Comparison of ENCODE assay signal across 8 cellular contexts in the genomic region with DNA sequence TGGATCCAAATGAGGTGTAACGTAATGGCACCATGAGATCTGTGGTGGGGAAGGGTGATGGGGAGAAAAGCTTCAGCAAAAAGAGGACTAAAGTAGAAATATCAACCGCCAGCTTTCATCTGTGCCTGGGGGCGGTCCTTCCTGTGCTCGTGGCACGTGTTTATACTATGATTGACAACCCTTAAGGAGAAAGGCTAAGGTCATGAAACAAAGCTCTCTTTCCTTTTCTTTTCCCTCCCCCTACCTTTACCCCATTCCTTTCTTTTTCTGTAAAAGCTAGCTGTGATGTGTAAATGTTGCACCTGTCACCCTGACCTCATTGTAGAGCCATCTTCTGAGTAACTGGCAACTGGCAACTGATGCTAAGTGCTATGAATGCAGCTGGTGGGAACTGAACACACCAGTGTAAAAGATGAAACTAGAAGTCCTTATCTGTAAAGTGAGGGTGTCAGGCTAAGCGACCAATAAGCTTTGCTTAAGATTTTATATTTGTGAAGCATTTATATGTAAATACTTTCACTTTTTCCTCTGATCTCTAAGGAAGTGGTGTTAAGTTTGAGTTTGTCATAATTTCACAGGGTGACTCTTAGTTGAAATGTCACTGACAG.
A peak's percentile ranks its signal among the peaks of the same experiment; 100 is the strongest.
DNase-seq lines count a peak whose midpoint lies in the region; ATAC-seq and TF ChIP-seq lines count a peak whose summit lies in the region.

No MANE protein-coding gene starts in this region.

- peak overlapping the region; percentile 99 for H3K27ac Mint-ChIP-seq in activated CD4-positive, alpha-beta T cell treated with anti-CD3 and anti-CD28 coated beads, Interleukin-2, amount 10 ng/mL, durations not matched to agents 24 days and 14 days
- H3K27ac Mint-ChIP-seq in stimulated activated naive CD8-positive, alpha-beta T cell treated with anti-CD3 and anti-CD28 coated beads, Interleukin-15, Interleukin-2, amounts not matched to agents 100 ng/mL and 50 ng/mL, for 24 hours: peak overlapping the region; percentile 100

- peaks cover 2% of the 10 kb centered on the region for H3K36me3 Mint-ChIP-seq in activated CD4-positive, alpha-beta T cell treated with anti-CD3 and anti-CD28 coated beads, Interleukin-2, amount 10 ng/mL, durations not matched to agents 24 days and 14 days (ENCODE audit: low read depth)
- no peaks in the 10 kb centered on the region for H3K36me3 Mint-ChIP-seq in stimulated activated naive CD8-positive, alpha-beta T cell treated with anti-CD3 and anti-CD28 coated beads, Interleukin-15, Interleukin-2, amounts not matched to agents 100 ng/mL and 50 ng/mL, for 24 hours (ENCODE audit: low read depth)

- H3K9me3 Mint-ChIP-seq in activated CD4-positive, alpha-beta T cell treated with anti-CD3 and anti-CD28 coated beads, Interleukin-2, amount 10 ng/mL, durations not matched to agents 24 days and 14 days: peaks cover 4% of the 10 kb centered on the region
- H3K9me3 Mint-ChIP-seq in stimulated activated naive CD8-positive, alpha-beta T cell treated with anti-CD3 and anti-CD28 coated beads, Interleukin-15, Interleukin-2, amounts not matched to agents 100 ng/mL and 50 ng/mL, for 24 hours: peaks cover 5% of the 10 kb centered on the region

- peak; percentile 56 for ATAC-seq in HG03460 (IDR thresholded peaks at IDR 0.05; ENCODE audit: unreplicated experiment)

- peaks cover 0 to 11% of the 10 kb centered on the region in 2 donors for H3K9me3 ChIP-seq in right atrium auricular region

- intact Hi-C loops in activated CD4-positive, alpha-beta T cell treated with anti-CD3 and anti-CD28 coated beads, Interleukin-2, amount 10 ng/mL, durations not matched to agents 24 days and 14 days (cut with micrococcal nuclease): loop anchor here (1.0 to 10.0 kb wide), 12 partner anchors 59 to 1695 kb away; partner anchors contain the start of genes DNAI7, ETFRF1 and KRAS

- H3K4me3 ChIP-seq in right atrium auricular region: peak overlapping the region; percentile 25 to 37

- H3K27me3 Mint-ChIP-seq in activated CD4-positive, alpha-beta T cell treated with anti-CD3 and anti-CD28 coated beads, Interleukin-2, amount 10 ng/mL, durations not matched to agents 24 days and 14 days: peaks cover 6% of the 10 kb centered on the region
- H3K27me3 Mint-ChIP-seq in stimulated activated naive CD8-positive, alpha-beta T cell treated with anti-CD3 and anti-CD28 coated beads, Interleukin-15, Interleukin-2, amounts not matched to agents 100 ng/mL and 50 ng/mL, for 24 hours: no peaks in the 10 kb centered on the region

- H3K27ac ChIP-seq in right atrium auricular region: peak overlapping the region in 1 of 2 donors; percentile 35

- H3K4me3 Mint-ChIP-seq in activated CD4-positive, alpha-beta T cell treated with anti-CD3 and anti-CD28 coated beads, Interleukin-2, amount 10 ng/mL, durations not matched to agents 24 days and 14 days: peak overlapping the region; percentile 93
- H3K4me3 Mint-ChIP-seq in stimulated activated naive CD8-positive, alpha-beta T cell treated with anti-CD3 and anti-CD28 coated beads, Interleukin-15, Interleukin-2, amounts not matched to agents 100 ng/mL and 50 ng/mL, for 24 hours: peak overlapping the region; percentile 100

- H3K27me3 ChIP-seq in right atrium auricular region: no peaks in the 10 kb centered on the region

- TF ChIP-seq CTCF in right atrium auricular region (IDR thresholded peaks at IDR 0.05): no peak

- peak; percentile 4 for DNase-seq in NK-92 treated with Interleukin-12 subunit alpha and Interleukin-12 subunit beta, amount 100 ng/mL, for 24 hours (lab: John Stamatoyannopoulos, UW)
- DNase-seq in NK-92 (lab: John Stamatoyannopoulos, UW; ENCODE audit: unreplicated experiment) (no peak), right atrium auricular region (ENCODE audit: low spot score) (no peak), SHP77 treated with DMSO at 0.1 percent for 48 hours (lab: John Stamatoyannopoulos, UW) (no peak), anterior cingulate cortex (lab: John Stamatoyannopoulos, UW) (no peak)
- DNase-seq in activated CD4-positive, alpha-beta T cell treated with anti-CD3 and anti-CD28 coated beads, Interleukin-2, amount 10 ng/mL, durations not matched to agents 24 days and 14 days: peak; percentile 86

- H3K4me1 ChIP-seq in right atrium auricular region: no peaks in the 10 kb centered on the region

- peaks cover 41% of the 10 kb centered on the region for H3K4me1 Mint-ChIP-seq in activated CD4-positive, alpha-beta T cell treated with anti-CD3 and anti-CD28 coated beads, Interleukin-2, amount 10 ng/mL, durations not matched to agents 24 days and 14 days
- peaks cover 53% of the 10 kb centered on the region for H3K4me1 Mint-ChIP-seq in stimulated activated naive CD8-positive, alpha-beta T cell treated with anti-CD3 and anti-CD28 coated beads, Interleukin-15, Interleukin-2, amounts not matched to agents 100 ng/mL and 50 ng/mL, for 24 hours (ENCODE audit: low read depth)

- no peaks in the 10 kb centered on the region for H3K36me3 ChIP-seq in right atrium auricular region

Comparison
In these comparisons a context has a peak if more than half of its experiments do, and no peak if none do; other contexts are left out.
1. DNase-seq: peak in NK-92 treated with Interleukin-12 subunit alpha and Interleukin-12 subunit beta, amount 100 ng/mL, for 24 hours (single experiment) and activated CD4-positive, alpha-beta T cell treated with anti-CD3 and anti-CD28 coated beads, Interleukin-2, amount 10 ng/mL, durations not matched to agents 24 days and 14 days (single experiment); none in NK-92 (single experiment), right atrium auricular region (single experiment), SHP77 treated with DMSO at 0.1 percent for 48 hours (single experiment) and anterior cingulate cortex (0 of 58).